Comparison of ENCODE assay signal across 8 cellular contexts in the genomic region with DNA sequence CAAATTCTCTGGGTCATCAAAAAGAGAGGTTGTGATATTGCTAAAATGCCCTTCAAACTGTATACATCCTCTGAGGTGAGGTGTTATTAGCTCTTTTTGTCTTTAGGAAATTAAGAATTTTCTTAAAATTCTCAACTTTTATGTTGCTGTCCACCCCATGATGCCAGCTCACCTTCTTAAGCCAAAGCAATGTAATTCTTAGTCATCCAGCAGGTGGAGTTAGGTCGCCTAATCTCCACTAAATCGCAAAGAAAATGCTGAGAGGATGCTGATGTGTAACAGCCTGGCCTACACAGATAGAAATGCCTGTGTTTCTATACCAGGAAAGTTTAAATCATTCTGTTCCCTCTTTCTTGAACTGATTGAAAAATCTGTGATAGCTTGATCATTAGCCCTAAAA.
DNase-seq lines count a peak whose midpoint lies in the region; ATAC-seq, FAIRE-seq and TF ChIP-seq lines count a peak whose summit lies in the region.

No MANE protein-coding gene starts in this region.

- H3K36me3 ChIP-seq in effector memory CD4-positive, alpha-beta T cell (ENCODE audit: control insufficient read depth, insufficient read depth, low read length), result no peaks in the 10 kb centered on the region

- peak; percentile 68 for TF ChIP-seq RAD21 in Ishikawa (IDR thresholded peaks at IDR 0.05; ENCODE audit: low read depth)

- peak; percentile 69 for FAIRE-seq in RCC 7860 (lab: Jason Lieb, UNC)

- H3K27ac ChIP-seq in effector memory CD4-positive, alpha-beta T cell (ENCODE audit: insufficient read depth, low read length, poor library complexity, severe bottlenecking), result no peak overlapping the region

- TF ChIP-seq EP300 in Ishikawa (IDR thresholded peaks at IDR 0.05; ENCODE audit: borderline replicate concordance), result no peak

- no peaks in the 10 kb centered on the region for H3K9me3 ChIP-seq in effector memory CD4-positive, alpha-beta T cell (ENCODE audit: control insufficient read depth, low read length)

- no peaks in the 10 kb centered on the region for H3K4me1 ChIP-seq in effector memory CD4-positive, alpha-beta T cell (ENCODE audit: control insufficient read depth, insufficient read depth, low read length, poor library complexity, severe bottlenecking)

- no peak overlapping the region for H3K4me3 ChIP-seq in skeletal muscle cell (ENCODE audit: low read depth, low read length)
- H3K4me3 ChIP-seq in effector memory CD4-positive, alpha-beta T cell (ENCODE audit: insufficient read depth, low read depth, low read length, poor library complexity, severe bottlenecking), result no peak overlapping the region

- no peaks in the 10 kb centered on the region for H3K27me3 ChIP-seq in effector memory CD4-positive, alpha-beta T cell (replicated peaks; ENCODE audit: control insufficient read depth, insufficient read depth, low read length, poor library complexity, severe bottlenecking)

- ATAC-seq in GM21723 (IDR thresholded peaks at IDR 0.05; ENCODE audit: unreplicated experiment), result peak; percentile 96

- peak; percentile 79 for DNase-seq in NCI-H82 (lab: John Stamatoyannopoulos, UW)
- no peak for DNase-seq in NCI-H82 treated with DMSO at 0.1 percent for 48 hours (lab: John Stamatoyannopoulos, UW; ENCODE audit: unreplicated experiment)
- DNase-seq in RCC 7860 (ENCODE audit: low spot score), result peak; percentile 36
- DNase-seq in fibroblast of the conjunctiva (ENCODE audit: low read depth), result peak; percentile 20
- peak; percentile 12 for DNase-seq in skeletal muscle cell (ENCODE audit: low read depth)
- DNase-seq in effector memory CD4-positive, alpha-beta T cell, result no peak

TF ChIP-seq in Ishikawa, 13 proteins besides CTCF, POLR2A, EP300 and RAD21:
- TF ChIP-seq ZBTB7A (IDR thresholded peaks at IDR 0.05; ENCODE audit: low read depth) (no peak), TAF1 (IDR thresholded peaks at IDR 0.05; ENCODE audit: low read depth) (no peak), EGR1 (IDR thresholded peaks at IDR 0.05) (no peak), TCF12 (IDR thresholded peaks at IDR 0.05; ENCODE audit: low read depth) (no peak), YY1 (IDR thresholded peaks at IDR 0.05; ENCODE audit: low read depth) (no peak), CEBPB (IDR thresholded peaks at IDR 0.05) (no peak), NFIC (IDR thresholded peaks at IDR 0.05) (no peak)
- TF ChIP-seq, protein P1, sequence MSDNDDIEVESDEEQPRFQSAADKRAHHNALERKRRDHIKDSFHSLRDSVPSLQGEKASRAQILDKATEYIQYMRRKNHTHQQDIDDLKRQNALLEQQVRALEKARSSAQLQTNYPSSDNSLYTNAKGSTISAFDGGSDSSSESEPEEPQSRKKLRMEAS (IDR thresholded peaks at IDR 0.05), result no peak

Comparison
In these comparisons a context has a peak if more than half of its experiments do, and no peak if none do; other contexts are left out.
1. DNase-seq: peak in NCI-H82 (single experiment), RCC 7860 (single experiment), fibroblast of the conjunctiva (single experiment) and skeletal muscle cell (single experiment); none in NCI-H82 treated with DMSO at 0.1 percent for 48 hours (single experiment) and effector memory CD4-positive, alpha-beta T cell (0 of 3).